Comparison of ENCODE assay signal across 8 cellular contexts in genomic region chr16:48536600-48537200, GRCh38.
DNase-seq lines count a peak whose midpoint lies in the region; ATAC-seq, FAIRE-seq and TF ChIP-seq lines count a peak whose summit lies in the region.

No MANE protein-coding gene starts in this region.

- H3K27ac ChIP-seq in upper lobe of left lung, result peak overlapping the region; percentile 66 to 85 (median 81)

- 20 to 23% methylated on average over 2 to 7 of the region's 7 CpGs for WGBS in upper lobe of left lung, 2 donors

- intact Hi-C loops in posterior cingulate gyrus (cut with DNase I), result no loop called here

- TF ChIP-seq CTCF in upper lobe of left lung (IDR thresholded peaks at IDR 0.05) (no peak), type B pancreatic cell (conservative IDR thresholded peaks at IDR 0.05) (no peak)

- H3K9me3 ChIP-seq in upper lobe of left lung, result no peaks in the 10 kb centered on the region

- H3K27ac Mint-ChIP-seq in type B pancreatic cell, result no peak overlapping the region

- H3K9me3 Mint-ChIP-seq in type B pancreatic cell, result no peaks in the 10 kb centered on the region

- no peaks in the 10 kb centered on the region for H3K27me3 Mint-ChIP-seq in type B pancreatic cell

- peaks cover 0 to 22% (median 17%) of the 10 kb centered on the region in 4 donors for H3K36me3 ChIP-seq in upper lobe of left lung

- TF ChIP-seq POLR2A in upper lobe of left lung (IDR thresholded peaks at IDR 0.05), result peak in 1 of 4 donors; percentile 12
- no peak for TF ChIP-seq POLR2A in H54 (IDR thresholded peaks at IDR 0.05; ENCODE audit: low read depth, low read length)

- no peak overlapping the region for H3K4me3 Mint-ChIP-seq in type B pancreatic cell

- ATAC-seq in GM21619 (IDR thresholded peaks at IDR 0.05; ENCODE audit: unreplicated experiment), result peak; percentile 0
- ATAC-seq in upper lobe of left lung (ENCODE audit: low FRiP score in 2 of 2), result peak in 1 of 2 donors; percentile 43

- H3K4me1 Mint-ChIP-seq in type B pancreatic cell (ENCODE audit: unreplicated experiment), result peaks cover 6% of the 10 kb centered on the region

- H3K36me3 Mint-ChIP-seq in type B pancreatic cell, result peaks cover 3% of the 10 kb centered on the region

- H3K27me3 ChIP-seq in upper lobe of left lung, result no peaks in the 10 kb centered on the region

- DNase-seq in Daoy (ENCODE audit: low read depth) (peak; percentile 25), UCSD-AML1 (lab: John Stamatoyannopoulos, UW; ENCODE audit: unreplicated experiment) (peak; percentile 81), iris pigment epithelial cell (ENCODE audit: low read depth) (peak; percentile 16), upper lobe of left lung (no peak), type B pancreatic cell (ENCODE audit: extremely low spot score, unreplicated experiment) (no peak), posterior cingulate gyrus (no peak), H54 (ENCODE audit: insufficient read length, low spot score) (no peak)

- no peak for TF ChIP-seq EP300 in upper lobe of left lung (IDR thresholded peaks at IDR 0.05)

- H3K4me1 ChIP-seq in upper lobe of left lung, result peaks cover 42 to 56% (median 52%) of the 10 kb centered on the region in 4 donors

- no peak for FAIRE-seq in H54 (lab: Jason Lieb, UNC)

- H3K4me3 ChIP-seq in upper lobe of left lung, result no peak overlapping the region

Comparison
In these comparisons a context has a peak if more than half of its experiments do, and no peak if none do; other contexts are left out.
1. DNase-seq: peak in Daoy (single experiment), UCSD-AML1 (single experiment) and iris pigment epithelial cell (single experiment); none in upper lobe of left lung (0 of 2), type B pancreatic cell (single experiment), posterior cingulate gyrus (0 of 10) and H54 (single experiment).